8 cellular contexts compared by ENCODE assay signal in the genomic region with DNA sequence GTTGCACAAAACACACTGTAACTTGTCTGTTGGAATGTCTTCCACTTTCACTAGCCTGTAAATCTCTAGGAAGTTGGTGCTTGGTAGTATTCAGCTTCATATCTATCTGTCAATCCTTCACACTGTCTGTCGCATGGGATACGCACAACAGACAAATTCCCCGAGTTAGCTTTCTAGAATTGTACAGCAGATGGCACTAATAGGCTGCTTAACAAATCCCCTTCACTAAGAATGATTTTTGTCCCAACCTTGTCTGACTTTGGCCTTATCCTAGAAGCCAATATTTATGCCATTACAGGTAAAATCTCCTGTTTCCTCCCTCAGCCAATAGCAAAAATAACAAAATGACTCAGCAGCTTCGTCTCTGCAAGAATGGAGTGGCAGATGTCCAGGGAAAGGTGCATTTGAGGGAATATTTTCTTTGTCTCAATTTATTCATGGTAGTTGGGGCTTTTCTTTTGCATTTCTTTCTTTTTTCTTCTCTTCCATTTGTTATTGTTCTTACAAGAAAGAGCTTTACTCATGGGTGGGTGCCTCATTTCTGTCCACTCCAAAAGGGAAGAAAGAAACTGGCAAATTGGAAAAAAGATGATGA. TPM values are rescaled to one million over a fixed set of nuclear protein-coding genes. Genes with fewer than 3 reads are reported as not detected.
A peak's percentile ranks its signal among the peaks of the same experiment; 100 is the strongest.
DNase-seq lines count a peak whose midpoint lies in the region; ATAC-seq and TF ChIP-seq lines count a peak whose summit lies in the region.

No MANE protein-coding gene starts in this region.

- no peak overlapping the region for H2AFZ ChIP-seq in H9 (ENCODE audit: low read length)

- H4K5ac ChIP-seq in H9 (ENCODE audit: insufficient read length, low read depth, low read length), result no peak overlapping the region

- no CpG with 5 or more reads among the region's 4 CpGs for WGBS in H9 (ENCODE audit: extremely low coverage, insufficient read length, low lambda C conversion rate)

- H3K14ac ChIP-seq in H9 (ENCODE audit: insufficient read depth, low read length), result no peak overlapping the region

- no peak overlapping the region for H2BK20ac ChIP-seq in H9 (ENCODE audit: low read depth, low read length, poor library complexity, severe bottlenecking)

- H2AK5ac ChIP-seq in H9 (ENCODE audit: insufficient read length, low read length), result no peak overlapping the region

- no peak overlapping the region for H3K23ac ChIP-seq in H9 (ENCODE audit: insufficient read length, low read depth, low read length)

- H2BK5ac ChIP-seq in H9 (ENCODE audit: insufficient read length, low read length), result no peak overlapping the region

- no peaks in the 10 kb centered on the region for H3K27me3 ChIP-seq in H9 (ENCODE audit: insufficient read depth, low read length)

- no peak overlapping the region for H3K56ac ChIP-seq in H9 (ENCODE audit: insufficient read length, low read depth, low read length)

- H3K4me1 Mint-ChIP-seq in H9, result peaks cover 39 to 42% of the 10 kb centered on the region in 2 experiments

- H4K91ac ChIP-seq in H9 (ENCODE audit: insufficient read length, low read depth, low read length), result no peak overlapping the region

- H3K79me1 ChIP-seq in H9 (ENCODE audit: insufficient read depth, low read depth, low read length, poor library complexity, severe bottlenecking), result no peaks in the 10 kb centered on the region

- intact Hi-C loops in posterior vena cava (cut with DNase I), result loop anchor here in 1 of 2 donors (2.0 kb wide), 1 partner anchor 46 kb away; no protein-coding TSS in a partner anchor

- H3K27ac Mint-ChIP-seq in H9, result peak overlapping the region in 2 of 3 experiments; percentile 29 to 76; a peak in 4 of 7 replicates

- no peaks in the 10 kb centered on the region for H4K20me1 ChIP-seq in H9 (ENCODE audit: control insufficient read depth, insufficient read depth, insufficient read length)

- H4K8ac ChIP-seq in H9 (replicated peaks; ENCODE audit: insufficient read length, low read depth, low read length), result no peak overlapping the region

- H2BK12ac ChIP-seq in H9 (ENCODE audit: insufficient read length, low read depth, low read length), result no peak overlapping the region

- no peak overlapping the region for H3T11ph ChIP-seq in H9 (ENCODE audit: low read length)

- peaks cover 0 to 2% (median under 1%) of the 10 kb centered on the region in 3 experiments; a peak in 2 of 7 replicates for H3K36me3 Mint-ChIP-seq in H9 (ENCODE audit: insufficient read depth in 1 of 3, low read depth in 3 of 3)

- H2BK120ac ChIP-seq in H9 (ENCODE audit: low read depth, low read length, poor library complexity, severe bottlenecking), result no peak overlapping the region

- ATAC-seq in HG02885 (IDR thresholded peaks at IDR 0.05; ENCODE audit: poor library complexity, unreplicated experiment) (no peak), GM18511 (IDR thresholded peaks at IDR 0.05; ENCODE audit: unreplicated experiment) (no peak)

- DNase-seq in COR-L47 (lab: John Stamatoyannopoulos, UW) (peak; percentile 18), H9 (no peak), RPMI8226 (peak; percentile 44), fibroblast of gingiva (ENCODE audit: low read depth) (peak; percentile 37), pulmonary artery endothelial cell (ENCODE audit: low read depth, low spot score) (peak; percentile 15), posterior vena cava (ENCODE audit: low spot score) (no peak)

- peaks cover 8% of the 10 kb centered on the region; the same call in 1 of the 2 replicates for H3K4me1 ChIP-seq in H9 (ENCODE audit: insufficient read depth, low read length)

- peaks cover 0 to 3% of the 10 kb centered on the region in 2 experiments; a peak in 1 of 5 replicates for H3K9me3 Mint-ChIP-seq in H9

- H3K18ac ChIP-seq in H9 (ENCODE audit: insufficient read length, low read depth, low read length), result no peak overlapping the region

- no peaks in the 10 kb centered on the region for H3K27me3 Mint-ChIP-seq in H9 (ENCODE audit: low read depth)

- H3K4me2 ChIP-seq in H9 (ENCODE audit: insufficient read depth, insufficient read length, low read length), result no peak overlapping the region

- no peak overlapping the region for H3K27ac ChIP-seq in H9 (ENCODE audit: insufficient read length, low read depth, low read length)

- peaks cover 8% of the 10 kb centered on the region for H3K23me2 ChIP-seq in H9 (ENCODE audit: insufficient read length, low read depth, low read length, poor library complexity, severe bottlenecking)

- H3K4me3 Mint-ChIP-seq in H9, result no peak overlapping the region

- peak; percentile 65 for TF ChIP-seq CTCF in H9 (conservative IDR thresholded peaks at IDR 0.05)

- no peaks in the 10 kb centered on the region for H3K9me3 ChIP-seq in H9 (ENCODE audit: control insufficient read depth, low read depth, low read length)

- H2BK15ac ChIP-seq in H9 (ENCODE audit: low read depth, low read length), result no peak overlapping the region

- H3K4ac ChIP-seq in H9 (ENCODE audit: low read depth, low read length), result no peak overlapping the region

- H3K79me2 ChIP-seq in H9 (ENCODE audit: insufficient read depth, low read length), result no peaks in the 10 kb centered on the region

- no peak overlapping the region for H3K9ac ChIP-seq in H9 (ENCODE audit: extremely low read depth, insufficient read length, low read length)

RNA-seq across cellular contexts. Expression of a gene that starts 3.1 kb away (rescaled TPM):
- total RNA-seq in H9 (2021) (13.5 and 14.1 TPM in 2 replicates), pulmonary artery endothelial cell (27.0 and 36.1 TPM in 2 replicates), posterior vena cava (10 to 100 TPM; 14.0 to 14.9 TPM)

RNA-seq across cellular contexts. Expression of a gene that starts 3.4 kb away (rescaled TPM):
- 3.7 and 4.0 TPM in 2 replicates for total RNA-seq in H9 (2021)
- 2.5 and 4.4 TPM in 2 replicates for total RNA-seq in pulmonary artery endothelial cell
- under 1 TPM; 0.38 to 0.74 TPM for total RNA-seq in posterior vena cava

RNA-seq across cellular contexts. Expression of a gene that starts 44.2 kb away (rescaled TPM):
- total RNA-seq in H9 (2021) (5.6 and 5.7 TPM in 2 replicates), pulmonary artery endothelial cell (3.5 and 5.7 TPM in 2 replicates), posterior vena cava (10 to 100 TPM; 12.0 to 30.6 TPM)

Comparison
In these comparisons a context has a peak if more than half of its experiments do, and no peak if none do; other contexts are left out.
1. DNase-seq: peak in COR-L47 (single experiment), RPMI8226 (single experiment), fibroblast of gingiva (single experiment) and pulmonary artery endothelial cell (single experiment); none in H9 (single experiment) and posterior vena cava (single experiment).